Comparison of ENCODE assay signal across 8 cellular contexts in genomic region chr9:89606049-89606481, GRCh38. TPM values are rescaled to one million over a fixed set of nuclear protein-coding genes. Genes with fewer than 3 reads are reported as not detected.
DNase-seq lines count a peak whose midpoint lies in the region; ATAC-seq and TF ChIP-seq lines count a peak whose summit lies in the region.

No MANE protein-coding gene starts in this region.

- TF ChIP-seq RAD21 in HCT116 (IDR thresholded peaks at IDR 0.05; ENCODE audit: low read depth), result no peak

- H3K36me3 ChIP-seq in HCT116 (ENCODE audit: control insufficient read depth in 1 of 2, insufficient read depth in 2 of 2, low read length in 2 of 2) (no peaks in the 10 kb centered on the region), ovary (no peaks in the 10 kb centered on the region)

- no peaks in the 10 kb centered on the region for H4K20me1 ChIP-seq in HCT116 (ENCODE audit: insufficient read depth)

- TF ChIP-seq EP300 in ovary (IDR thresholded peaks at IDR 0.05), result no peak

- H3K4me2 ChIP-seq in HCT116 (ENCODE audit: low read length), result peak overlapping the region; percentile 89

- no peaks in the 10 kb centered on the region for H3K9me2 ChIP-seq in HCT116 (ENCODE audit: insufficient read depth)

- no TSS peak for BruUV-seq in HCT116 (replicated peaks; lab: Mats Ljungman, UMichigan)

- H3K9me3 ChIP-seq in HCT116 (ENCODE audit: control insufficient read depth in 1 of 2, insufficient read depth in 1 of 2, low read depth in 1 of 2, low read length in 2 of 2), result no peaks in the 10 kb centered on the region
- no peaks in the 10 kb centered on the region for H3K9me3 ChIP-seq in ovary

- TF ChIP-seq POLR2A in HCT116 (IDR thresholded peaks at IDR 0.05; ENCODE audit: borderline replicate concordance, extremely low read depth, insufficient read depth, insufficient read length) (no peak), ovary (IDR thresholded peaks at IDR 0.05) (no peak)

- H2AFZ ChIP-seq in HCT116 (ENCODE audit: low read depth, low read length, poor library complexity, severe bottlenecking), result peak overlapping the region; percentile 34

- POLR2A ChIA-PET in HCT116 (lab: Charles Lee), result no interaction called here

- peaks cover 28 to 44% of the 10 kb centered on the region in 2 experiments for H3K4me1 ChIP-seq in HCT116 (ENCODE audit: control insufficient read depth in 1 of 2, insufficient read depth in 2 of 2, low read length in 2 of 2)
- peaks cover 6% of the 10 kb centered on the region for H3K4me1 ChIP-seq in ovary (ENCODE audit: insufficient read depth)

- WGBS in ovary, 3 donors, result 2 to 3% (median 3%) methylated on average over 35 to 36 of the region's 36 CpGs

- peak overlapping the region; percentile 22; the same call in 1 of the 2 replicates for H3K9ac ChIP-seq in HCT116 (ENCODE audit: low read length)

- RAD21 ChIA-PET in HCT116 (lab: Charles Lee; ENCODE audit: low non-redundant PET in 1 of 2, low total read pairs in 2 of 2, uncharacterized antibody in 2 of 2, unreplicated experiment in 2 of 2), result interaction anchor here in 1 of 2 experiments (0.7 kb wide), 1 partner anchor 496 kb away, joined by 3 read pairs; no protein-coding TSS in a partner anchor

- TF ChIP-seq CTCF in HCT116 (IDR thresholded peaks at IDR 0.05 in 2 of 3, conservative IDR thresholded peaks at IDR 0.05 in 1 of 3; ENCODE audit: borderline replicate concordance in 1 of 3, insufficient read depth in 1 of 3, low read depth in 2 of 3, low read length in 2 of 3) (no peak), ovary (IDR thresholded peaks at IDR 0.05) (no peak)

- peak; percentile 55 for ATAC-seq in HCT116
- ATAC-seq in left ventricle myocardium superior, result peak; percentile 61
- ATAC-seq in GM19395 (IDR thresholded peaks at IDR 0.05; ENCODE audit: unreplicated experiment), result no peak
- no peak for ATAC-seq in HG02623 (IDR thresholded peaks at IDR 0.05; ENCODE audit: unreplicated experiment)

- intact Hi-C loops in HCT116 (cut with micrococcal nuclease), result no loop called here
- intact Hi-C loops in left ventricle myocardium superior (cut with micrococcal nuclease), result no loop called here
- intact Hi-C loops in ovary (cut with DNase I), result loop anchor here (10.0 kb wide), 8 partner anchors 49 to 399 kb away; no protein-coding TSS in a partner anchor

- CTCF ChIA-PET in HCT116 (lab: Charles Lee), result interaction anchor here (1.8 to 12.4 kb wide), 2 partner anchors 12 to 495 kb away, joined by 6 to 297 read pairs; no protein-coding TSS in a partner anchor

- DNase-seq in AG08395 (ENCODE audit: low spot score) (peak; percentile 68), HCT116 (ENCODE audit: low read depth, low spot score) (no peak), T follicular helper cell (ENCODE audit: low read depth) (peak; percentile 16), astrocyte of the hippocampus (ENCODE audit: low read depth, low spot score) (peak; percentile 82), left ventricle myocardium superior (peak; percentile 88), ovary (peak; percentile 74 to 81 (median 76))

- H3K79me2 ChIP-seq in HCT116 (ENCODE audit: insufficient read depth, low read length), result no peaks in the 10 kb centered on the region

- H3K27me3 ChIP-seq in HCT116 (ENCODE audit: insufficient read depth, low read length) (peaks cover 26% of the 10 kb centered on the region), ovary (no peaks in the 10 kb centered on the region)

- peak overlapping the region; percentile 40 to 58 for H3K4me3 ChIP-seq in HCT116 (replicated peaks in 1 of 2; ENCODE audit: low read depth in 1 of 2, low read length in 2 of 2)
- H3K4me3 ChIP-seq in ovary, result peak overlapping the region; percentile 74

- peak overlapping the region; percentile 50; the same call in 1 of the 2 replicates for H3K27ac ChIP-seq in HCT116 (ENCODE audit: low read depth, low read length)
- H3K27ac ChIP-seq in ovary, result peak overlapping the region; percentile 53 to 80

TF ChIP-seq in HCT116, 20 proteins besides CTCF, POLR2A, EP300 and RAD21:
- TF ChIP-seq POLR2AphosphoS5 (IDR thresholded peaks at IDR 0.05; ENCODE audit: low read depth, low read length), result no peak; the same call in 1 of the 2 replicates
- TF ChIP-seq REST (IDR thresholded peaks at IDR 0.05; ENCODE audit: low read depth), result no peak
- TF ChIP-seq MAX (IDR thresholded peaks at IDR 0.05), result peak; percentile 56
- no peak for TF ChIP-seq EGR1 (IDR thresholded peaks at IDR 0.05; ENCODE audit: low read depth)
- peak; percentile 35; the same call in 1 of the 2 replicates for TF ChIP-seq ZFX (IDR thresholded peaks at IDR 0.05)
- TF ChIP-seq FOSL1 (IDR thresholded peaks at IDR 0.05; ENCODE audit: low read depth), result 0 out of 2 replicates have a peak, but pooled peaks have one; percentile 14
- TF ChIP-seq CEBPB (IDR thresholded peaks at IDR 0.05; ENCODE audit: low read depth), result no peak
- TF ChIP-seq CBX3 (IDR thresholded peaks at IDR 0.05; ENCODE audit: low read depth), result no peak

RNA-seq across cellular contexts. Expression of gene GADD45G, which starts 1.3 kb away (rescaled TPM):
- total RNA-seq in HCT116 (2021; ENCODE audit: unreplicated experiment), result not detected
- 0.12 and 0.14 TPM in 2 replicates for polyA plus RNA-seq in HCT116 (2012)
- 54.0 TPM for total RNA-seq in left ventricle myocardium superior
- total RNA-seq in ovary, result 100 to 1,000 TPM in 1 of 7 donors, 10 to 100 TPM in 6; 15.7 to 126 (median 23.2) TPM
- polyA plus RNA-seq in ovary, result 10 to 100 TPM in 1 of 2 donors, under 1 TPM in 1; 0.60 to 59.0 TPM

Comparison
In these comparisons a context has a peak if more than half of its experiments do, and no peak if none do; other contexts are left out.
1. ATAC-seq: peak in HCT116 (single experiment) and left ventricle myocardium superior (single experiment); none in GM19395 (single experiment) and HG02623 (single experiment).
2. RNA of gene GADD45G, which starts 1.3 kb away (total RNA-seq): 54.0 TPM in left ventricle myocardium superior (single experiment) and 15.7 to 126 TPM in ovary; not detected in HCT116 (single experiment); every median in the first group is over 10 times any median in the second.
3. intact Hi-C loops: an anchor here in ovary (10.0 kb wide); none called in HCT116 and left ventricle myocardium superior.